12 cellular contexts compared by ENCODE assay signal in the genomic region with DNA sequence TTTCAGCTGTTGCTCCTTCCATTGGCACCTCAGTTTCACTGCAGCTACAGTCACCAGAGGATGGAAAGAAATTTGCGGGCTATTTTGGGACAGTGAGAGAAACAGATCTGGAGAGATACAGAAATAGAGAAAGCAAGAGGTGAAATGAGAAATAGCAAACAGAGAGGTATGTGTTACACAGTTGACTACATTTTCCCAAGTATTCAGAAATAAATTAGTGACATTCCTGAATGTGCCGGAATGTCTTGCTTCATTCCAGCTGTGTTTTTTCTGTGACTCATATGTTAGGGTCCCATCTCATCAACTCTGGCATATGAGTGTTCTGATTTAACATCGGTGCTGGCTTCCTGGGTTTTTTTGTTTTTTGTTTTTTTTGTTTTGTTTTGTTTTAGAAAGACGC.
A peak's percentile ranks its signal among the peaks of the same experiment; 100 is the strongest.
DNase-seq lines count a peak whose midpoint lies in the region; ATAC-seq and TF ChIP-seq lines count a peak whose summit lies in the region.
"Had no signal": no experiment of that assay in that cellular context is flagged by ENCODE, and none has a peak within 500 bp of the region (broad histone marks: within the 10 kb centered on the region; RNA-seq: fewer than 3 reads in every experiment).

No MANE protein-coding gene starts in this region.

- H3K27ac ChIP-seq in SK-N-SH (ENCODE audit: low read depth in 2 of 2, low read length in 1 of 2) (no peak overlapping the region), tibial nerve (peak overlapping the region in 2 of 4 donors; percentile 63 to 81)

- H3K9me2 ChIP-seq in SK-N-SH, result no peaks in the 10 kb centered on the region

- H3F3A ChIP-seq in SK-N-SH (replicated peaks; ENCODE audit: insufficient read depth), result no peaks in the 10 kb centered on the region

- H3K4me3 ChIP-seq in SK-N-SH (ENCODE audit: low read depth in 2 of 2, low read length in 1 of 2) (no peak overlapping the region), fibroblast of the aortic adventitia (ENCODE audit: low read depth, low read length) (no peak overlapping the region), tibial nerve (no peak overlapping the region)

- DNase-seq in EL, result peak; percentile 92
- DNase-seq in SK-N-SH, result no peak
- DNase-seq in fibroblast of the aortic adventitia (ENCODE audit: low read depth), result peak; percentile 49
- peak; percentile 54 for DNase-seq in pulmonary artery endothelial cell (ENCODE audit: low read depth, low spot score)
- no peak for DNase-seq in type B pancreatic cell (ENCODE audit: extremely low spot score, unreplicated experiment)
- DNase-seq in tibial nerve (ENCODE audit: low spot score in 2 of 2), result no peak
- DNase-seq in stimulated activated naive CD4-positive, alpha-beta T cell treated with Interleukin-2 at 50 U/mL for 16 hours (lab: John Stamatoyannopoulos, UW), result no peak
- DNase-seq: activated T-cell treated with anti-CD3 and anti-CD28 coated beads, Interleukin-2, amount 50 U/mL, for 24 hours; GOT3; left cardiac atrium; NCI-H1436 had no signal

- H3K9me3 Mint-ChIP-seq in type B pancreatic cell, result peaks cover 13% of the 10 kb centered on the region
- H3K9me3 Mint-ChIP-seq: activated T-cell treated with anti-CD3 and anti-CD28 coated beads, Interleukin-2, amount 50 U/mL, for 24 hours had no signal

- H3K4me1 Mint-ChIP-seq in type B pancreatic cell (ENCODE audit: unreplicated experiment), result peaks cover 9% of the 10 kb centered on the region

- no peak overlapping the region for H3K27ac Mint-ChIP-seq in type B pancreatic cell
- H3K27ac Mint-ChIP-seq: activated T-cell treated with anti-CD3 and anti-CD28 coated beads, Interleukin-2, amount 50 U/mL, for 24 hours had no signal

- H3K36me3 Mint-ChIP-seq in type B pancreatic cell, result no peaks in the 10 kb centered on the region

- CTCF ChIA-PET in SK-N-SH (lab: Yijun Ruan, JAX), result interaction anchor here (1.1 to 1.3 kb wide), 2 partner anchors 11 to 63 kb away, joined by 3 to 5 read pairs; no protein-coding TSS in a partner anchor

- no peak for TF ChIP-seq POLR2A in tibial nerve (IDR thresholded peaks at IDR 0.05)

- POLR2A ChIA-PET in SK-N-SH (lab: Yijun Ruan, JAX), result no interaction called here

- no peaks in the 10 kb centered on the region for H4K20me1 ChIP-seq in SK-N-SH (ENCODE audit: insufficient read depth)

- H3K27me3 ChIP-seq in SK-N-SH (ENCODE audit: insufficient read depth) (no peaks in the 10 kb centered on the region), tibial nerve (no peaks in the 10 kb centered on the region)

- no peak overlapping the region for H3K4me3 Mint-ChIP-seq in type B pancreatic cell
- H3K4me3 Mint-ChIP-seq: activated T-cell treated with anti-CD3 and anti-CD28 coated beads, Interleukin-2, amount 50 U/mL, for 24 hours had no signal

- no peaks in the 10 kb centered on the region for H3K9me3 ChIP-seq in SK-N-SH
- H3K9me3 ChIP-seq in tibial nerve, result no peaks in the 10 kb centered on the region

- no peak overlapping the region for H3K9ac ChIP-seq in SK-N-SH

- H3K4me2 ChIP-seq in SK-N-SH, result 0 out of 2 replicates have a peak overlapping the region, but pooled peaks have one; percentile 8

- H3K79me2 ChIP-seq in SK-N-SH (ENCODE audit: insufficient read depth), result no peaks in the 10 kb centered on the region

- H3K4me1 ChIP-seq in SK-N-SH (ENCODE audit: control insufficient read depth in 1 of 2, insufficient read depth in 2 of 2, low read depth in 1 of 2, low read length in 1 of 2) (no peaks in the 10 kb centered on the region; a peak in 1 of 4 replicates), tibial nerve (peaks cover 0 to 28% (median 3%) of the 10 kb centered on the region in 4 donors)

- TF ChIP-seq EP300 in SK-N-SH (IDR thresholded peaks at IDR 0.05; ENCODE audit: borderline replicate concordance in 1 of 2, low read depth in 1 of 2, low read length in 1 of 2) (no peak), tibial nerve (IDR thresholded peaks at IDR 0.05) (no peak)

- ATAC-seq in HG03378 (IDR thresholded peaks at IDR 0.05; ENCODE audit: unreplicated experiment), result no peak

- WGBS in SK-N-SH (ENCODE audit: low lambda C conversion rate), result 36% methylated on average over 4 of the region's 4 CpGs
- 17 to 29% methylated on average over 4 of the region's 4 CpGs for WGBS in tibial nerve, 2 donors

- TF ChIP-seq RAD21 in SK-N-SH (IDR thresholded peaks at IDR 0.05; ENCODE audit: low read length), result no peak

- no peak for TF ChIP-seq CTCF in SK-N-SH (IDR thresholded peaks at IDR 0.05)
- TF ChIP-seq CTCF in fibroblast of the aortic adventitia (IDR thresholded peaks at IDR 0.05; ENCODE audit: insufficient read depth, low read length), result no peak
- no peak for TF ChIP-seq CTCF in type B pancreatic cell (conservative IDR thresholded peaks at IDR 0.05)
- TF ChIP-seq CTCF in tibial nerve (IDR thresholded peaks at IDR 0.05), result no peak

- H3K27me3 Mint-ChIP-seq in type B pancreatic cell, result no peaks in the 10 kb centered on the region
- H3K27me3 Mint-ChIP-seq: activated T-cell treated with anti-CD3 and anti-CD28 coated beads, Interleukin-2, amount 50 U/mL, for 24 hours had no signal

- H2AFZ ChIP-seq in SK-N-SH (ENCODE audit: low read depth), result no peak overlapping the region

- H3K36me3 ChIP-seq in SK-N-SH (replicated peaks in 1 of 2; ENCODE audit: control insufficient read depth in 1 of 2, insufficient read depth in 2 of 2, low read length in 1 of 2) (no peaks in the 10 kb centered on the region), tibial nerve (no peaks in the 10 kb centered on the region)

TF ChIP-seq in SK-N-SH, 30 proteins besides CTCF, POLR2A, EP300 and RAD21:
- TF ChIP-seq MAX (IDR thresholded peaks at IDR 0.05; ENCODE audit: low read depth) (no peak), JUND (IDR thresholded peaks at IDR 0.05) (0 out of 2 replicates have a peak, but pooled peaks have one; percentile 4), EZH2phosphoT487 (IDR thresholded peaks at IDR 0.05; ENCODE audit: borderline replicate concordance, low read depth) (no peak), MXI1 (IDR thresholded peaks at IDR 0.05; ENCODE audit: low read depth, low read length) (no peak), YY1 (IDR thresholded peaks at IDR 0.05; ENCODE audit: low read depth) (no peak), RCOR1 (IDR thresholded peaks at IDR 0.05; ENCODE audit: low read length) (no peak), TCF12 (IDR thresholded peaks at IDR 0.05) (no peak), TEAD4 (IDR thresholded peaks at IDR 0.05; ENCODE audit: borderline replicate concordance, insufficient read depth) (no peak), RFX5 (IDR thresholded peaks at IDR 0.05; ENCODE audit: low read length) (no peak), TAF1 (IDR thresholded peaks at IDR 0.05; ENCODE audit: borderline replicate concordance, low read depth, low read length) (no peak), FOSL2 (IDR thresholded peaks at IDR 0.05; ENCODE audit: borderline replicate concordance, low read depth) (0 out of 2 replicates have a peak, but pooled peaks have one; percentile 8)
- TF ChIP-seq, protein P1, sequence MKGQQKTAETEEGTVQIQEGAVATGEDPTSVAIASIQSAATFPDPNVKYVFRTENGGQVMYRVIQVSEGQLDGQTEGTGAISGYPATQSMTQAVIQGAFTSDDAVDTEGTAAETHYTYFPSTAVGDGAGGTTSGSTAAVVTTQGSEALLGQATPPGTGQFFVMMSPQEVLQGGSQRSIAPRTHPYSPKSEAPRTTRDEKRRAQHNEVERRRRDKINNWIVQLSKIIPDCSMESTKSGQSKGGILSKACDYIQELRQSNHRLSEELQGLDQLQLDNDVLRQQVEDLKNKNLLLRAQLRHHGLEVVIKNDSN (IDR thresholded peaks at IDR 0.05; ENCODE audit: borderline replicate concordance, low read depth), result no peak
- TF ChIP-seq, protein P2, sequence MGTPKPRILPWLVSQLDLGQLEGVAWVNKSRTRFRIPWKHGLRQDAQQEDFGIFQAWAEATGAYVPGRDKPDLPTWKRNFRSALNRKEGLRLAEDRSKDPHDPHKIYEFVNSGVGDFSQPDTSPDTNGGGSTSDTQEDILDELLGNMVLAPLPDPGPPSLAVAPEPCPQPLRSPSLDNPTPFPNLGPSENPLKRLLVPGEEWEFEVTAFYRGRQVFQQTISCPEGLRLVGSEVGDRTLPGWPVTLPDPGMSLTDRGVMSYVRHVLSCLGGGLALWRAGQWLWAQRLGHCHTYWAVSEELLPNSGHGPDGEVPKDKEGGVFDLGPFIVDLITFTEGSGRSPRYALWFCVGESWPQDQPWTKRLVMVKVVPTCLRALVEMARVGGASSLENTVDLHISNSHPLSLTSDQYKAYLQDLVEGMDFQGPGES (IDR thresholded peaks at IDR 0.05; ENCODE audit: low read depth, low read length), result no peak
TF ChIP-seq in SK-N-SH: peak in this region for 2.

Comparison
In these comparisons a context has a peak if more than half of its experiments do, and no peak if none do; other contexts are left out.
1. DNase-seq: peak in EL (single experiment), fibroblast of the aortic adventitia (single experiment) and pulmonary artery endothelial cell (single experiment); none in SK-N-SH (single experiment), type B pancreatic cell (single experiment), tibial nerve (0 of 2) and stimulated activated naive CD4-positive, alpha-beta T cell treated with Interleukin-2 at 50 U/mL for 16 hours (single experiment).